Comparison of ENCODE assay signal across 1 cellular context in the genomic region with DNA sequence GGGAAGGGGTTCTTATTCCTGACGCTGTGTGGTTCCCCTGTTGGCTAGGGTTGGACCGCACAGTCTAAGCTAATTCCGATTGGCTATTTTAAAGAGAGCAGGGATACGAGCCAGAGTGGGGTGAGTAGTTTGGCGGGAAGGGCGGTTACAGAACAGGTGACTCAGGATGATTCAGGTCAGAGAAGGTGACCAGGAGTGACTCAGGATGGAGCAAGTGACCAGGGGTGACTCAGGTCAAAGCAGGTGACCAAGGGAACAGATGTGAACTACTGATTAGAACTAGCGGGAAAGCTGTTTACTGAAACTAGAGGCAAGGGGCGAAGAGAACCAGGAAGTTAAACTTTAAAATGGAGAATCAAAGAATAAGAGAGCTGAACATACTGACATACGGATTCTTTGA. TPM values are rescaled to one million over a fixed set of nuclear protein-coding genes. Genes with fewer than 3 reads are reported as not detected.
"Had no signal": no experiment of that assay in that cellular context is flagged by ENCODE, and none has a peak within 500 bp of the region (broad histone marks: within the 10 kb centered on the region; RNA-seq: fewer than 3 reads in every experiment).

No MANE protein-coding gene starts in this region.

RNA-seq across cellular contexts. Expression of gene NTNG1, which starts 24.1 kb away (rescaled TPM):
- total RNA-seq: SJSA1 had no signal
